Comparison of ENCODE assay signal across 33 cellular contexts in genomic region chr1:157411769-157412168, GRCh38.
"Had no signal": no experiment of that assay in that cellular context is flagged by ENCODE, and none has a peak within 500 bp of the region (broad histone marks: within the 10 kb centered on the region; RNA-seq: fewer than 3 reads in every experiment).

No MANE protein-coding gene starts in this region.

- H3K27me3 Mint-ChIP-seq: activated CD4-positive, alpha-beta T cell treated with anti-CD3 and anti-CD28 coated beads, Interleukin-2, amount 10 ng/mL, durations not matched to agents 24 days and 14 days had no signal

- H3K4me2 ChIP-seq: hepatocyte had no signal

- H3K79me2 ChIP-seq: hepatocyte had no signal

- H3K36me3 Mint-ChIP-seq: activated CD4-positive, alpha-beta memory T cell treated with anti-CD3 and anti-CD28 coated beads for 36 hours; activated naive CD4-positive, alpha-beta T cell treated with anti-CD3 and anti-CD28 coated beads, Interleukin-2, amount 50 U/mL, for 24 hours; activated naive CD8-positive, alpha-beta T cell treated with anti-CD3 and anti-CD28 coated beads for 36 hours; brain had no signal

- H3K4me3 ChIP-seq: adrenal gland, ascending aorta, breast epithelium, cardiac muscle cell, esophagus muscularis mucosa, gastrocnemius medialis, heart left ventricle, hepatocyte had no signal

- H3K9me3 ChIP-seq: adrenal gland, ascending aorta, breast epithelium, esophagus muscularis mucosa, gastrocnemius medialis, heart left ventricle had no signal

- H3K4me3 Mint-ChIP-seq: activated B cell treated with CpG ODN at 0.5 μM for 24 hours; activated CD4-positive, alpha-beta memory T cell treated with anti-CD3 and anti-CD28 coated beads for 36 hours; activated CD4-positive, alpha-beta T cell treated with anti-CD3 and anti-CD28 coated beads, Interleukin-2, amount 10 ng/mL, durations not matched to agents 24 days and 14 days; activated naive CD4-positive, alpha-beta T cell treated with anti-CD3 and anti-CD28 coated beads for 36 hours; activated naive CD4-positive, alpha-beta T cell treated with anti-CD3 and anti-CD28 coated beads, Interleukin-2, amount 50 U/mL, for 24 hours; activated naive CD8-positive, alpha-beta T cell treated with anti-CD3 and anti-CD28 coated beads for 36 hours; activated naive CD8-positive, alpha-beta T cell treated with anti-CD3 and anti-CD28 coated beads, Interleukin-2, amount 50 U/mL, for 24 hours; activated T-cell treated with anti-CD3 and anti-CD28 coated beads, Interleukin-2, amount 50 U/mL, for 4 hours; brain; central memory CD8-positive, alpha-beta T cell; endodermal cell; T-helper 17 cell; T-helper 2 cell treated with Interferon-gamma antibody and Interleukin-4, amounts not matched to agents 5 μg/mL and 100 μg/mL, for 36 hours had no signal

- ATAC-seq: activated CD4-positive, CD25-positive, alpha-beta regulatory T cell treated with anti-CD3 and anti-CD28 coated beads, Interleukin-2, amount 50 U/mL, for 24 hours; activated naive CD8-positive, alpha-beta T cell treated with anti-CD3 and anti-CD28 coated beads, Interleukin-2, amount 50 U/mL, for 24 hours; activated T-cell treated with anti-CD3 and anti-CD28 coated beads, Interleukin-2, amount 50 U/mL, for 4 hours; foreskin keratinocyte; gastrocnemius medialis; T-helper 17 cell had no signal

- H3K9me3 Mint-ChIP-seq: activated B cell treated with CpG ODN at 0.5 μM for 24 hours; activated CD4-positive, alpha-beta memory T cell treated with anti-CD3 and anti-CD28 coated beads for 36 hours; activated CD4-positive, alpha-beta T cell treated with anti-CD3 and anti-CD28 coated beads, Interleukin-2, amount 10 ng/mL, durations not matched to agents 24 days and 14 days; activated naive CD4-positive, alpha-beta T cell treated with anti-CD3 and anti-CD28 coated beads for 36 hours; activated naive CD4-positive, alpha-beta T cell treated with anti-CD3 and anti-CD28 coated beads, Interleukin-2, amount 50 U/mL, for 24 hours; activated naive CD8-positive, alpha-beta T cell treated with anti-CD3 and anti-CD28 coated beads for 36 hours; activated naive CD8-positive, alpha-beta T cell treated with anti-CD3 and anti-CD28 coated beads, Interleukin-2, amount 50 U/mL, for 24 hours; activated T-cell treated with anti-CD3 and anti-CD28 coated beads, Interleukin-2, amount 50 U/mL, for 4 hours; activated T-helper 2 cell treated with anti-CD3 and anti-CD28 coated beads, Interferon-gamma antibody, Interleukin-2, Interleukin-4, amounts not matched to agents 10 μg/mL and 5 μg/mL and 100 μg/mL, durations not matched to agents 14 hours and 24 hours and 36 hours; brain; central memory CD8-positive, alpha-beta T cell; endodermal cell; T-helper 2 cell treated with Interferon-gamma antibody and Interleukin-4, amounts not matched to agents 5 μg/mL and 100 μg/mL, for 36 hours had no signal

- H3K36me3 ChIP-seq: adrenal gland, ascending aorta, breast epithelium, cardiac muscle cell, esophagus muscularis mucosa, gastrocnemius medialis, heart left ventricle, WERI-Rb-1 had no signal

- H3K4me1 ChIP-seq: adrenal gland, ascending aorta, breast epithelium, esophagus muscularis mucosa, foreskin keratinocyte, gastrocnemius medialis, heart left ventricle had no signal

- H3K27ac Mint-ChIP-seq: activated B cell treated with CpG ODN at 0.5 μM for 24 hours; activated CD4-positive, alpha-beta memory T cell treated with anti-CD3 and anti-CD28 coated beads for 36 hours; activated CD4-positive, alpha-beta T cell treated with anti-CD3 and anti-CD28 coated beads, Interleukin-2, amount 10 ng/mL, durations not matched to agents 24 days and 14 days; activated naive CD4-positive, alpha-beta T cell treated with anti-CD3 and anti-CD28 coated beads for 36 hours; activated naive CD4-positive, alpha-beta T cell treated with anti-CD3 and anti-CD28 coated beads, Interleukin-2, amount 50 U/mL, for 24 hours; activated naive CD8-positive, alpha-beta T cell treated with anti-CD3 and anti-CD28 coated beads for 36 hours; activated naive CD8-positive, alpha-beta T cell treated with anti-CD3 and anti-CD28 coated beads, Interleukin-2, amount 50 U/mL, for 24 hours; activated T-helper 2 cell treated with anti-CD3 and anti-CD28 coated beads, Interferon-gamma antibody, Interleukin-2, Interleukin-4, amounts not matched to agents 10 μg/mL and 5 μg/mL and 100 μg/mL, durations not matched to agents 14 hours and 24 hours and 36 hours; brain; endodermal cell; T-helper 17 cell; T-helper 2 cell treated with Interferon-gamma antibody and Interleukin-4, amounts not matched to agents 5 μg/mL and 100 μg/mL, for 36 hours had no signal

- H3K27me3 ChIP-seq: adrenal gland, ascending aorta, breast epithelium, cardiac muscle cell, esophagus muscularis mucosa, foreskin keratinocyte, gastrocnemius medialis, heart left ventricle, hepatocyte had no signal

- H3K4me1 Mint-ChIP-seq: activated B cell treated with CpG ODN at 0.5 μM for 24 hours; activated CD4-positive, alpha-beta T cell treated with anti-CD3 and anti-CD28 coated beads, Interleukin-2, amount 10 ng/mL, durations not matched to agents 24 days and 14 days; activated naive CD4-positive, alpha-beta T cell treated with anti-CD3 and anti-CD28 coated beads, Interleukin-2, amount 50 U/mL, for 24 hours; activated naive CD8-positive, alpha-beta T cell treated with anti-CD3 and anti-CD28 coated beads for 36 hours; activated naive CD8-positive, alpha-beta T cell treated with anti-CD3 and anti-CD28 coated beads, Interleukin-2, amount 50 U/mL, for 24 hours; brain; central memory CD8-positive, alpha-beta T cell had no signal

- DNase-seq: activated B cell treated with CpG ODN at 0.5 μM for 24 hours; activated CD4-positive, alpha-beta memory T cell treated with anti-CD3 and anti-CD28 coated beads for 36 hours; activated CD4-positive, alpha-beta T cell treated with anti-CD3 and anti-CD28 coated beads, Interleukin-2, amount 10 ng/mL, durations not matched to agents 24 days and 14 days; activated CD8-positive, alpha-beta memory T cell treated with anti-CD3 and anti-CD28 coated beads for 24 hours; activated effector memory CD4-positive, alpha-beta T cell treated with anti-CD3 and anti-CD28 coated beads, Interleukin-2, amount 50 U/mL, for 16 hours; activated naive CD4-positive, alpha-beta T cell treated with anti-CD3 and anti-CD28 coated beads for 36 hours; activated naive CD8-positive, alpha-beta T cell treated with anti-CD3 and anti-CD28 coated beads for 36 hours; activated naive CD8-positive, alpha-beta T cell treated with anti-CD3 and anti-CD28 coated beads, Interleukin-2, amount 50 U/mL, for 24 hours; activated T-cell treated with anti-CD3 and anti-CD28 coated beads, Interleukin-2, amount 50 U/mL, for 4 hours; adrenal gland; cortex of kidney; effector memory CD4-positive, alpha-beta T cell; endodermal cell; erythroblast; foreskin keratinocyte; gastrocnemius medialis; glutamatergic neuron; heart left ventricle; T-helper 1 cell; T-helper 17 cell; T1000; WERI-Rb-1 had no signal

- H2AFZ ChIP-seq: hepatocyte had no signal

- H3K27ac ChIP-seq: adrenal gland, ascending aorta, breast epithelium, cardiac muscle cell, esophagus muscularis mucosa, foreskin keratinocyte, gastrocnemius medialis, heart left ventricle, hepatocyte, WERI-Rb-1 had no signal
